8 cellular contexts compared by ENCODE assay signal in genomic region chr10:70540089-70540788, GRCh38.
DNase-seq lines count a peak whose midpoint lies in the region; ATAC-seq and TF ChIP-seq lines count a peak whose summit lies in the region.

No MANE protein-coding gene starts in this region.

- H3K4me1 Mint-ChIP-seq in activated naive CD4-positive, alpha-beta T cell treated with anti-CD3 and anti-CD28 coated beads, Interleukin-2, amount 10 ng/mL, durations not matched to agents 7 days and 5 days: no peaks in the 10 kb centered on the region

- no peaks in the 10 kb centered on the region for H3K9me2 ChIP-seq in HCT116 (ENCODE audit: insufficient read depth)

- H3K36me3 ChIP-seq in HCT116 (ENCODE audit: control insufficient read depth in 1 of 2, insufficient read depth in 2 of 2, low read length in 2 of 2) (peaks cover 14 to 40% of the 10 kb centered on the region in 2 experiments; a peak in 3 of 4 replicates), upper lobe of left lung (peaks cover 0 to 80% (median 27%) of the 10 kb centered on the region in 4 donors)

- DNase-seq in AG08396 (ENCODE audit: low spot score) (peak; percentile 69), HCT116 (ENCODE audit: low read depth, low spot score) (no peak), iPS-NIHi11 (ENCODE audit: low spot score) (peak; percentile 84), upper lobe of left lung (peak in 1 of 2 donors; percentile 65), SK-N-DZ (ENCODE audit: low spot score) (no peak), RKO (ENCODE audit: low spot score) (no peak)
- DNase-seq in activated naive CD4-positive, alpha-beta T cell treated with anti-CD3 and anti-CD28 coated beads, Interleukin-2, amount 10 ng/mL, durations not matched to agents 7 days and 5 days: peak; percentile 45

- H3K9me3 ChIP-seq in HCT116 (ENCODE audit: control insufficient read depth in 1 of 2, insufficient read depth in 1 of 2, low read depth in 1 of 2, low read length in 2 of 2) (no peaks in the 10 kb centered on the region), upper lobe of left lung (no peaks in the 10 kb centered on the region)

- H3K4me3 ChIP-seq in HCT116 (replicated peaks in 1 of 2; ENCODE audit: low read depth in 1 of 2, low read length in 2 of 2) (no peak overlapping the region), upper lobe of left lung (no peak overlapping the region)

- H3K27ac Mint-ChIP-seq in activated naive CD4-positive, alpha-beta T cell treated with anti-CD3 and anti-CD28 coated beads, Interleukin-2, amount 10 ng/mL, durations not matched to agents 7 days and 5 days: no peak overlapping the region

- no peak overlapping the region for H3K4me3 Mint-ChIP-seq in activated naive CD4-positive, alpha-beta T cell treated with anti-CD3 and anti-CD28 coated beads, Interleukin-2, amount 10 ng/mL, durations not matched to agents 7 days and 5 days

- H3K9me3 Mint-ChIP-seq in activated naive CD4-positive, alpha-beta T cell treated with anti-CD3 and anti-CD28 coated beads, Interleukin-2, amount 10 ng/mL, durations not matched to agents 7 days and 5 days: no peaks in the 10 kb centered on the region

- H3K27me3 Mint-ChIP-seq in activated naive CD4-positive, alpha-beta T cell treated with anti-CD3 and anti-CD28 coated beads, Interleukin-2, amount 10 ng/mL, durations not matched to agents 7 days and 5 days: peaks cover 13% of the 10 kb centered on the region

- WGBS in upper lobe of left lung, 2 donors: 77 to 84% methylated on average over 11 to 17 of the region's 17 CpGs

- peak; percentile 80 for TF ChIP-seq RAD21 in HCT116 (IDR thresholded peaks at IDR 0.05; ENCODE audit: low read depth)

- POLR2A ChIA-PET in HCT116 (lab: Charles Lee): no interaction called here

- no peak for TF ChIP-seq EP300 in upper lobe of left lung (IDR thresholded peaks at IDR 0.05)

- RAD21 ChIA-PET in HCT116 (lab: Charles Lee; ENCODE audit: low non-redundant PET in 1 of 2, low total read pairs in 2 of 2, uncharacterized antibody in 2 of 2, unreplicated experiment in 2 of 2): interaction anchor here in 1 of 2 experiments (0.7 to 0.9 kb wide), 2 partner anchors 78 to 79 kb away, joined by 3 read pairs; no protein-coding TSS in a partner anchor

- H3K27ac ChIP-seq in HCT116 (ENCODE audit: low read depth, low read length) (no peak overlapping the region), upper lobe of left lung (no peak overlapping the region)

- no peaks in the 10 kb centered on the region for H3K36me3 Mint-ChIP-seq in activated naive CD4-positive, alpha-beta T cell treated with anti-CD3 and anti-CD28 coated beads, Interleukin-2, amount 10 ng/mL, durations not matched to agents 7 days and 5 days

- no peaks in the 10 kb centered on the region for H4K20me1 ChIP-seq in HCT116 (ENCODE audit: insufficient read depth)

- CTCF ChIA-PET in HCT116 (lab: Charles Lee): interaction anchor here (1.8 to 3.7 kb wide), 2 partner anchors 78 to 79 kb away, joined by 11 to 21 read pairs; no protein-coding TSS in a partner anchor
- CTCF ChIA-PET in activated naive CD4-positive, alpha-beta T cell treated with anti-CD3 and anti-CD28 coated beads, Interleukin-2, amount 10 ng/mL, durations not matched to agents 7 days and 5 days (lab: Charles Lee): interaction anchor here (1.2 to 5.2 kb wide), 6 partner anchors 12 to 79 kb away, joined by 3 to 48 read pairs (median 8); no protein-coding TSS in a partner anchor

- no peak overlapping the region for H3K9ac ChIP-seq in HCT116 (ENCODE audit: low read length)

- peak; percentile 53 for ATAC-seq in HCT116
- peak in 1 of 2 donors; percentile 18 for ATAC-seq in upper lobe of left lung (ENCODE audit: low FRiP score in 2 of 2)
- no peak for ATAC-seq in HG02763 (IDR thresholded peaks at IDR 0.05; ENCODE audit: unreplicated experiment)

- intact Hi-C loops in HCT116 (cut with micrococcal nuclease): no loop called here

- H3K27me3 ChIP-seq in HCT116 (ENCODE audit: insufficient read depth, low read length) (no peaks in the 10 kb centered on the region), upper lobe of left lung (no peaks in the 10 kb centered on the region)

- no peak overlapping the region for H3K4me2 ChIP-seq in HCT116 (ENCODE audit: low read length)

- peaks cover 3 to 11% of the 10 kb centered on the region in 2 experiments; a peak in 2 of 4 replicates for H3K4me1 ChIP-seq in HCT116 (ENCODE audit: control insufficient read depth in 1 of 2, insufficient read depth in 2 of 2, low read length in 2 of 2)
- H3K4me1 ChIP-seq in upper lobe of left lung: peaks cover 0 to 4% (median 2%) of the 10 kb centered on the region in 4 donors

- TSS peak; percentile 22 for BruUV-seq in HCT116 (replicated peaks; lab: Mats Ljungman, UMichigan)

- no peak overlapping the region for H2AFZ ChIP-seq in HCT116 (ENCODE audit: low read depth, low read length, poor library complexity, severe bottlenecking)

- H3K79me2 ChIP-seq in HCT116 (ENCODE audit: insufficient read depth, low read length): no peaks in the 10 kb centered on the region

- TF ChIP-seq CTCF in HCT116 (IDR thresholded peaks at IDR 0.05 in 2 of 3, conservative IDR thresholded peaks at IDR 0.05 in 1 of 3; ENCODE audit: borderline replicate concordance in 1 of 3, insufficient read depth in 1 of 3, low read depth in 2 of 3, low read length in 2 of 3): peak; percentile 48 to 78 (median 73); a peak in 5 of 6 replicates
- TF ChIP-seq CTCF in upper lobe of left lung (IDR thresholded peaks at IDR 0.05): peak; percentile 36 to 71 (median 60)

- TF ChIP-seq POLR2A in HCT116 (IDR thresholded peaks at IDR 0.05; ENCODE audit: borderline replicate concordance, extremely low read depth, insufficient read depth, insufficient read length) (no peak), upper lobe of left lung (IDR thresholded peaks at IDR 0.05) (no peak)

TF ChIP-seq in HCT116, 20 proteins besides CTCF, POLR2A, EP300 and RAD21:
- TF ChIP-seq JUND (IDR thresholded peaks at IDR 0.05): no peak
- no peak for TF ChIP-seq CEBPB (IDR thresholded peaks at IDR 0.05; ENCODE audit: low read depth)
- no peak for TF ChIP-seq ZNF274 (IDR thresholded peaks at IDR 0.05; ENCODE audit: low read depth, low read length)
- no peak for TF ChIP-seq EGR1 (IDR thresholded peaks at IDR 0.05; ENCODE audit: low read depth)
- TF ChIP-seq EZH2phosphoT487 (IDR thresholded peaks at IDR 0.05; ENCODE audit: borderline replicate concordance): no peak
- no peak for TF ChIP-seq SP1 (IDR thresholded peaks at IDR 0.05; ENCODE audit: low read depth)
- no peak for TF ChIP-seq SRF (IDR thresholded peaks at IDR 0.05; ENCODE audit: low read depth)
- TF ChIP-seq ELF1 (IDR thresholded peaks at IDR 0.05; ENCODE audit: borderline replicate concordance, low read depth): no peak
- TF ChIP-seq MAX (IDR thresholded peaks at IDR 0.05): no peak
- no peak for TF ChIP-seq ZFX (IDR thresholded peaks at IDR 0.05)
- no peak for TF ChIP-seq FOSL1 (IDR thresholded peaks at IDR 0.05; ENCODE audit: low read depth)
TF ChIP-seq in HCT116: peak in this region for 0.

Comparison
In these comparisons a context has a peak if more than half of its experiments do, and no peak if none do; other contexts are left out.
1. DNase-seq: peak in AG08396 (single experiment), activated naive CD4-positive, alpha-beta T cell treated with anti-CD3 and anti-CD28 coated beads, Interleukin-2, amount 10 ng/mL, durations not matched to agents 7 days and 5 days (single experiment) and iPS-NIHi11 (single experiment); none in HCT116 (single experiment), SK-N-DZ (single experiment) and RKO (single experiment).